Comparison of ENCODE assay signal across 1 cellular context in the genomic region with DNA sequence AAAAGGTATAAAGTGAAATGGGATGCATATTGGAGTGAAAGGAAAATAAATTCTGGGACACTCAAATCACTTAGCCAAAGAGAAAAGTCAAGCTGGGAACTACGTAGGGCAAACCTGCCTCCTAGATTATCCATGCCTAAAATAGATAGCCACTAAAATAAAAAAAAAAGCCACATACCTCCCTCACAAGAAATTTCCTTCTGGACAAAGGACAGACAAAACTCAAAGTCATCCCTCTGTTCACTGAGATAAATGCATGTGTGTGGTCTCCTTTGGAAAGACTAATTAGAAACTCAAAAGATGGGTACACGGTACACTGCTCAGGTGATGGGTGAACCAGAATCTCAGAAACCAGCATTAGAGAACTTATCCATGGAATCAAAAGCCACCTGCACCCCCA.
A peak's percentile ranks its signal among the peaks of the same experiment; 100 is the strongest.
TF ChIP-seq lines count a peak whose summit lies in the region.

No MANE protein-coding gene starts in this region.

TF ChIP-seq in K562, 482 proteins besides CTCF, POLR2A, EP300 and RAD21 (continued from another document and continues in another):
- TF ChIP-seq, protein P1, sequence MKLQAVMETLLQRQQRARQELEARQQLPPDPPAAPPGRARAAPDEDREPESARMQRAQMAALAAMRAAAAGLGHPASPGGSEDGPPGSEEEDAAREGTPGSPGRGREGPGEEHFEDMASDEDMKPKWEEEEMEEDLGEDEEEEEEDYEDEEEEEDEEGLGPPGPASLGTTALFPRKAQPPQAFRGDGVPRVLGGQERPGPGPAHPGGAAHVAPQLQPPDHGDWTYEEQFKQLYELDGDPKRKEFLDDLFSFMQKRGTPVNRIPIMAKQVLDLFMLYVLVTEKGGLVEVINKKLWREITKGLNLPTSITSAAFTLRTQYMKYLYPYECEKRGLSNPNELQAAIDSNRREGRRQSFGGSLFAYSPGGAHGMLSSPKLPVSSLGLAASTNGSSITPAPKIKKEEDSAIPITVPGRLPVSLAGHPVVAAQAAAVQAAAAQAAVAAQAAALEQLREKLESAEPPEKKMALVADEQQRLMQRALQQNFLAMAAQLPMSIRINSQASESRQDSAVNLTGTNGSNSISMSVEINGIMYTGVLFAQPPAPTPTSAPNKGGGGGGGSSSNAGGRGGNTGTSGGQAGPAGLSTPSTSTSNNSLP (IDR thresholded peaks at IDR 0.05; ENCODE audit: borderline replicate concordance, low read depth, low read length), result no peak
- TF ChIP-seq RBM15 (IDR thresholded peaks at IDR 0.05; ENCODE audit: insufficient read depth, low read length) (no peak), ZNF785 (CRISPR knock-in tag; IDR thresholded peaks at IDR 0.05) (no peak), ARID2 (IDR thresholded peaks at IDR 0.05) (no peak), TAF1 (IDR thresholded peaks at IDR 0.05; ENCODE audit: control insufficient read depth, extremely low read depth, insufficient read depth, low read length, severe bottlenecking) (no peak), ZNF316 (IDR thresholded peaks at IDR 0.05) (peak; percentile 45; the same call in 1 of the 2 replicates), BRCA1 (IDR thresholded peaks at IDR 0.05) (no peak), BRCA1 (CRISPR knock-in tag; IDR thresholded peaks at IDR 0.05) (no peak), HNRNPK (IDR thresholded peaks at IDR 0.05; ENCODE audit: low read depth, low read length, poor library complexity, severe bottlenecking) (no peak), ZC3H8 (IDR thresholded peaks at IDR 0.05) (no peak), OTX1 (CRISPR knock-in tag; IDR thresholded peaks at IDR 0.05) (no peak), TAL1 (IDR thresholded peaks at IDR 0.05) (peak; percentile 66), ZNF764 (CRISPR knock-in tag; IDR thresholded peaks at IDR 0.05; ENCODE audit: low read depth) (no peak), CBX2 (IDR thresholded peaks at IDR 0.05; ENCODE audit: insufficient read depth, low read length, poor library complexity, severe bottlenecking) (no peak), SP1 (CRISPR knock-in tag; IDR thresholded peaks at IDR 0.05) (no peak), FOXJ2 (tag; IDR thresholded peaks at IDR 0.05) (no peak), SMAD3 (CRISPR knock-in tag; conservative IDR thresholded peaks at IDR 0.05) (no peak), SAFB (IDR thresholded peaks at IDR 0.05; ENCODE audit: borderline replicate concordance, low read depth, low read length) (no peak), KDM4B (IDR thresholded peaks at IDR 0.05; ENCODE audit: borderline replicate concordance in 2 of 2, low read depth in 1 of 2) (no peak), MCM5 (IDR thresholded peaks at IDR 0.05; ENCODE audit: low read depth) (no peak), CEBPB (tag; IDR thresholded peaks at IDR 0.05) (no peak), GATA2 (CRISPR knock-in tag; IDR thresholded peaks at IDR 0.05) (no peak), ARID1B (IDR thresholded peaks at IDR 0.05) (peak; percentile 78), PHF8 (IDR thresholded peaks at IDR 0.05; ENCODE audit: borderline replicate concordance, low read length) (no peak), SIN3B (IDR thresholded peaks at IDR 0.05; ENCODE audit: low read depth) (no peak), TCF7 (IDR thresholded peaks at IDR 0.05; ENCODE audit: borderline replicate concordance) (no peak), ZNF224 (CRISPR knock-in tag; IDR thresholded peaks at IDR 0.05) (no peak), PTRF (tag; IDR thresholded peaks at IDR 0.05) (no peak), ZNF766 (CRISPR knock-in tag; conservative IDR thresholded peaks at IDR 0.05) (no peak), GABPB2 (CRISPR knock-in tag; conservative IDR thresholded peaks at IDR 0.05) (no peak), NR2F6 (CRISPR knock-in tag; IDR thresholded peaks at IDR 0.05) (no peak), TEAD1 (CRISPR knock-in tag; IDR thresholded peaks at IDR 0.05) (no peak), CREM (IDR thresholded peaks at IDR 0.05; ENCODE audit: low read depth) (no peak), HOXB6 (CRISPR knock-in tag; IDR thresholded peaks at IDR 0.05; ENCODE audit: borderline replicate concordance) (no peak)
- TF ChIP-seq, protein P2, sequence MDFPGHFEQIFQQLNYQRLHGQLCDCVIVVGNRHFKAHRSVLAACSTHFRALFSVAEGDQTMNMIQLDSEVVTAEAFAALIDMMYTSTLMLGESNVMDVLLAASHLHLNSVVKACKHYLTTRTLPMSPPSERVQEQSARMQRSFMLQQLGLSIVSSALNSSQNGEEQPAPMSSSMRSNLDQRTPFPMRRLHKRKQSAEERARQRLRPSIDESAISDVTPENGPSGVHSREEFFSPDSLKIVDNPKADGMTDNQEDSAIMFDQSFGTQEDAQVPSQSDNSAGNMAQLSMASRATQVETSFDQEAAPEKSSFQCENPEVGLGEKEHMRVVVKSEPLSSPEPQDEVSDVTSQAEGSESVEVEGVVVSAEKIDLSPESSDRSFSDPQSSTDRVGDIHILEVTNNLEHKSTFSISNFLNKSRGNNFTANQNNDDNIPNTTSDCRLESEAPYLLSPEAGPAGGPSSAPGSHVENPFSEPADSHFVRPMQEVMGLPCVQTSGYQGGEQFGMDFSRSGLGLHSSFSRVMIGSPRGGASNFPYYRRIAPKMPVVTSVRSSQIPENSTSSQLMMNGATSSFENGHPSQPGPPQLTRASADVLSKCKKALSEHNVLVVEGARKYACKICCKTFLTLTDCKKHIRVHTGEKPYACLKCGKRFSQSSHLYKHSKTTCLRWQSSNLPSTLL (IDR thresholded peaks at IDR 0.05), result no peak
- TF ChIP-seq, protein P3, sequence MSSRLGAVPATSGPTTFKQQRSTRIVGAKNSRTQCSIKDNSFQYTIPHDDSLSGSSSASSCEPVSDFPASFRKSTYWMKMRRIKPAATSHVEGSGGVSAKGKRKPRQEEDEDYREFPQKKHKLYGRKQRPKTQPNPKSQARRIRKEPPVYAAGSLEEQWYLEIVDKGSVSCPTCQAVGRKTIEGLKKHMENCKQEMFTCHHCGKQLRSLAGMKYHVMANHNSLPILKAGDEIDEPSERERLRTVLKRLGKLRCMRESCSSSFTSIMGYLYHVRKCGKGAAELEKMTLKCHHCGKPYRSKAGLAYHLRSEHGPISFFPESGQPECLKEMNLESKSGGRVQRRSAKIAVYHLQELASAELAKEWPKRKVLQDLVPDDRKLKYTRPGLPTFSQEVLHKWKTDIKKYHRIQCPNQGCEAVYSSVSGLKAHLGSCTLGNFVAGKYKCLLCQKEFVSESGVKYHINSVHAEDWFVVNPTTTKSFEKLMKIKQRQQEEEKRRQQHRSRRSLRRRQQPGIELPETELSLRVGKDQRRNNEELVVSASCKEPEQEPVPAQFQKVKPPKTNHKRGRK (tag; IDR thresholded peaks at IDR 0.05), result no peak
- TF ChIP-seq, protein P4, sequence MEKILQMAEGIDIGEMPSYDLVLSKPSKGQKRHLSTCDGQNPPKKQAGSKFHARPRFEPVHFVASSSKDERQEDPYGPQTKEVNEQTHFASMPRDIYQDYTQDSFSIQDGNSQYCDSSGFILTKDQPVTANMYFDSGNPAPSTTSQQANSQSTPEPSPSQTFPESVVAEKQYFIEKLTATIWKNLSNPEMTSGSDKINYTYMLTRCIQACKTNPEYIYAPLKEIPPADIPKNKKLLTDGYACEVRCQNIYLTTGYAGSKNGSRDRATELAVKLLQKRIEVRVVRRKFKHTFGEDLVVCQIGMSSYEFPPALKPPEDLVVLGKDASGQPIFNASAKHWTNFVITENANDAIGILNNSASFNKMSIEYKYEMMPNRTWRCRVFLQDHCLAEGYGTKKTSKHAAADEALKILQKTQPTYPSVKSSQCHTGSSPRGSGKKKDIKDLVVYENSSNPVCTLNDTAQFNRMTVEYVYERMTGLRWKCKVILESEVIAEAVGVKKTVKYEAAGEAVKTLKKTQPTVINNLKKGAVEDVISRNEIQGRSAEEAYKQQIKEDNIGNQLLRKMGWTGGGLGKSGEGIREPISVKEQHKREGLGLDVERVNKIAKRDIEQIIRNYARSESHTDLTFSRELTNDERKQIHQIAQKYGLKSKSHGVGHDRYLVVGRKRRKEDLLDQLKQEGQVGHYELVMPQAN (IDR thresholded peaks at IDR 0.05; ENCODE audit: borderline replicate concordance), result no peak
- TF ChIP-seq, protein P5, sequence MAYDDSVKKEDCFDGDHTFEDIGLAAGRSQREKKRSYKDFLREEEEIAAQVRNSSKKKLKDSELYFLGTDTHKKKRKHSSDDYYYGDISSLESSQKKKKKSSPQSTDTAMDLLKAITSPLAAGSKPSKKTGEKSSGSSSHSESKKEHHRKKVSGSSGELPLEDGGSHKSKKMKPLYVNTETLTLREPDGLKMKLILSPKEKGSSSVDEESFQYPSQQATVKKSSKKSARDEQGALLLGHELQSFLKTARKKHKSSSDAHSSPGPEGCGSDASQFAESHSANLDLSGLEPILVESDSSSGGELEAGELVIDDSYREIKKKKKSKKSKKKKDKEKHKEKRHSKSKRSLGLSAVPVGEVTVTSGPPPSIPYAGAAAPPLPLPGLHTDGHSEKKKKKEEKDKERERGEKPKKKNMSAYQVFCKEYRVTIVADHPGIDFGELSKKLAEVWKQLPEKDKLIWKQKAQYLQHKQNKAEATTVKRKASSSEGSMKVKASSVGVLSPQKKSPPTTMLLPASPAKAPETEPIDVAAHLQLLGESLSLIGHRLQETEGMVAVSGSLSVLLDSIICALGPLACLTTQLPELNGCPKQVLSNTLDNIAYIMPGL (CRISPR knock-in tag; IDR thresholded peaks at IDR 0.05), result no peak
- TF ChIP-seq, protein P6, sequence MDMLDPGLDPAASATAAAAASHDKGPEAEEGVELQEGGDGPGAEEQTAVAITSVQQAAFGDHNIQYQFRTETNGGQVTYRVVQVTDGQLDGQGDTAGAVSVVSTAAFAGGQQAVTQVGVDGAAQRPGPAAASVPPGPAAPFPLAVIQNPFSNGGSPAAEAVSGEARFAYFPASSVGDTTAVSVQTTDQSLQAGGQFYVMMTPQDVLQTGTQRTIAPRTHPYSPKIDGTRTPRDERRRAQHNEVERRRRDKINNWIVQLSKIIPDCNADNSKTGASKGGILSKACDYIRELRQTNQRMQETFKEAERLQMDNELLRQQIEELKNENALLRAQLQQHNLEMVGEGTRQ (CRISPR knock-in tag; IDR thresholded peaks at IDR 0.05), result no peak
- TF ChIP-seq, protein P7, sequence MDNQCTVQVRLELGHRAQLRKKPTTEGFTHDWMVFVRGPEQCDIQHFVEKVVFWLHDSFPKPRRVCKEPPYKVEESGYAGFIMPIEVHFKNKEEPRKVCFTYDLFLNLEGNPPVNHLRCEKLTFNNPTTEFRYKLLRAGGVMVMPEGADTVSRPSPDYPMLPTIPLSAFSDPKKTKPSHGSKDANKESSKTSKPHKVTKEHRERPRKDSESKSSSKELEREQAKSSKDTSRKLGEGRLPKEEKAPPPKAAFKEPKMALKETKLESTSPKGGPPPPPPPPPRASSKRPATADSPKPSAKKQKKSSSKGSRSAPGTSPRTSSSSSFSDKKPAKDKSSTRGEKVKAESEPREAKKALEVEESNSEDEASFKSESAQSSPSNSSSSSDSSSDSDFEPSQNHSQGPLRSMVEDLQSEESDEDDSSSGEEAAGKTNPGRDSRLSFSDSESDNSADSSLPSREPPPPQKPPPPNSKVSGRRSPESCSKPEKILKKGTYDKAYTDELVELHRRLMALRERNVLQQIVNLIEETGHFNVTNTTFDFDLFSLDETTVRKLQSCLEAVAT (IDR thresholded peaks at IDR 0.05), result no peak
- TF ChIP-seq, protein P8, sequence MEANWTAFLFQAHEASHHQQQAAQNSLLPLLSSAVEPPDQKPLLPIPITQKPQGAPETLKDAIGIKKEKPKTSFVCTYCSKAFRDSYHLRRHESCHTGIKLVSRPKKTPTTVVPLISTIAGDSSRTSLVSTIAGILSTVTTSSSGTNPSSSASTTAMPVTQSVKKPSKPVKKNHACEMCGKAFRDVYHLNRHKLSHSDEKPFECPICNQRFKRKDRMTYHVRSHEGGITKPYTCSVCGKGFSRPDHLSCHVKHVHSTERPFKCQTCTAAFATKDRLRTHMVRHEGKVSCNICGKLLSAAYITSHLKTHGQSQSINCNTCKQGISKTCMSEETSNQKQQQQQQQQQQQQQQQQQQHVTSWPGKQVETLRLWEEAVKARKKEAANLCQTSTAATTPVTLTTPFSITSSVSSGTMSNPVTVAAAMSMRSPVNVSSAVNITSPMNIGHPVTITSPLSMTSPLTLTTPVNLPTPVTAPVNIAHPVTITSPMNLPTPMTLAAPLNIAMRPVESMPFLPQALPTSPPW (CRISPR knock-in tag; IDR thresholded peaks at IDR 0.05), result no peak
- TF ChIP-seq, protein P9, sequence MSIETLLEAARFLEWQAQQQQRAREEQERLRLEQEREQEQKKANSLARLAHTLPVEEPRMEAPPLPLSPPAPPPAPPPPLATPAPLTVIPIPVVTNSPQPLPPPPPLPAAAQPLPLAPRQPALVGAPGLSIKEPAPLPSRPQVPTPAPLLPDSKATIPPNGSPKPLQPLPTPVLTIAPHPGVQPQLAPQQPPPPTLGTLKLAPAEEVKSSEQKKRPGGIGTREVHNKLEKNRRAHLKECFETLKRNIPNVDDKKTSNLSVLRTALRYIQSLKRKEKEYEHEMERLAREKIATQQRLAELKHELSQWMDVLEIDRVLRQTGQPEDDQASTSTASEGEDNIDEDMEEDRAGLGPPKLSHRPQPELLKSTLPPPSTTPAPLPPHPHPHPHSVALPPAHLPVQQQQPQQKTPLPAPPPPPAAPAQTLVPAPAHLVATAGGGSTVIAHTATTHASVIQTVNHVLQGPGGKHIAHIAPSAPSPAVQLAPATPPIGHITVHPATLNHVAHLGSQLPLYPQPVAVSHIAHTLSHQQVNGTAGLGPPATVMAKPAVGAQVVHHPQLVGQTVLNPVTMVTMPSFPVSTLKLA (conservative IDR thresholded peaks at IDR 0.05), result no peak
- TF ChIP-seq, protein P10, sequence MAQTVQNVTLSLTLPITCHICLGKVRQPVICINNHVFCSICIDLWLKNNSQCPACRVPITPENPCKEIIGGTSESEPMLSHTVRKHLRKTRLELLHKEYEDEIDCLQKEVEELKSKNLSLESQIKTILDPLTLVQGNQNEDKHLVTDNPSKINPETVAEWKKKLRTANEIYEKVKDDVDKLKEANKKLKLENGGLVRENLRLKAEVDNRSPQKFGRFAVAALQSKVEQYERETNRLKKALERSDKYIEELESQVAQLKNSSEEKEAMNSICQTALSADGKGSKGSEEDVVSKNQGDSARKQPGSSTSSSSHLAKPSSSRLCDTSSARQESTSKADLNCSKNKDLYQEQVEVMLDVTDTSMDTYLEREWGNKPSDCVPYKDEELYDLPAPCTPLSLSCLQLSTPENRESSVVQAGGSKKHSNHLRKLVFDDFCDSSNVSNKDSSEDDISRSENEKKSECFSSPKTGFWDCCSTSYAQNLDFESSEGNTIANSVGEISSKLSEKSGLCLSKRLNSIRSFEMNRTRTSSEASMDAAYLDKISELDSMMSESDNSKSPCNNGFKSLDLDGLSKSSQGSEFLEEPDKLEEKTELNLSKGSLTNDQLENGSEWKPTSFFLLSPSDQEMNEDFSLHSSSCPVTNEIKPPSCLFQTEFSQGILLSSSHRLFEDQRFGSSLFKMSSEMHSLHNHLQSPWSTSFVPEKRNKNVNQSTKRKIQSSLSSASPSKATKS (CRISPR knock-in tag; IDR thresholded peaks at IDR 0.05), result no peak
- TF ChIP-seq, protein P11, sequence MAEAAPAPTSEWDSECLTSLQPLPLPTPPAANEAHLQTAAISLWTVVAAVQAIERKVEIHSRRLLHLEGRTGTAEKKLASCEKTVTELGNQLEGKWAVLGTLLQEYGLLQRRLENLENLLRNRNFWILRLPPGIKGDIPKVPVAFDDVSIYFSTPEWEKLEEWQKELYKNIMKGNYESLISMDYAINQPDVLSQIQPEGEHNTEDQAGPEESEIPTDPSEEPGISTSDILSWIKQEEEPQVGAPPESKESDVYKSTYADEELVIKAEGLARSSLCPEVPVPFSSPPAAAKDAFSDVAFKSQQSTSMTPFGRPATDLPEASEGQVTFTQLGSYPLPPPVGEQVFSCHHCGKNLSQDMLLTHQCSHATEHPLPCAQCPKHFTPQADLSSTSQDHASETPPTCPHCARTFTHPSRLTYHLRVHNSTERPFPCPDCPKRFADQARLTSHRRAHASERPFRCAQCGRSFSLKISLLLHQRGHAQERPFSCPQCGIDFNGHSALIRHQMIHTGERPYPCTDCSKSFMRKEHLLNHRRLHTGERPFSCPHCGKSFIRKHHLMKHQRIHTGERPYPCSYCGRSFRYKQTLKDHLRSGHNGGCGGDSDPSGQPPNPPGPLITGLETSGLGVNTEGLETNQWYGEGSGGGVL (CRISPR knock-in tag; IDR thresholded peaks at IDR 0.05), result no peak
